ENCODE assay signal across 12 cellular contexts in genomic region chr6:35948725-35949124, GRCh38. TPM values are rescaled to one million over a fixed set of nuclear protein-coding genes. Genes with fewer than 3 reads are reported as not detected.
DNase-seq lines count a peak whose midpoint lies in the region; ATAC-seq and TF ChIP-seq lines count a peak whose summit lies in the region.
"Had no signal": no experiment of that assay in that cellular context is flagged by ENCODE, and none has a peak within 500 bp of the region (broad histone marks: within the 10 kb centered on the region; RNA-seq: fewer than 3 reads in every experiment).

No MANE protein-coding gene starts in this region.

- H3K4me3 ChIP-seq in MG63 (no peak overlapping the region), WERI-Rb-1 (ENCODE audit: low read depth, low read length) (no peak overlapping the region), heart right ventricle (no peak overlapping the region)
- H3K4me3 ChIP-seq: colonic mucosa, vagina had no signal

- H3K27me3 Mint-ChIP-seq in effector memory CD8-positive, alpha-beta T cell: peaks cover 0 to 1% of the 10 kb centered on the region in 2 donors

- H3K36me3 Mint-ChIP-seq in effector memory CD8-positive, alpha-beta T cell (ENCODE audit: insufficient read depth): no peaks in the 10 kb centered on the region
- H3K36me3 Mint-ChIP-seq: memory B cell had no signal

- no peaks in the 10 kb centered on the region for H3K4me1 Mint-ChIP-seq in effector memory CD8-positive, alpha-beta T cell (ENCODE audit: low read depth in 2 of 2)
- H3K4me1 Mint-ChIP-seq: memory B cell had no signal

- no peak overlapping the region for H3K27ac ChIP-seq in WERI-Rb-1
- no peak overlapping the region for H3K27ac ChIP-seq in heart right ventricle
- H3K27ac ChIP-seq: colonic mucosa, vagina had no signal

- intact Hi-C loops in heart right ventricle (cut with DNase I): no loop called here

- H3K36me3 ChIP-seq in MG63: no peaks in the 10 kb centered on the region
- H3K36me3 ChIP-seq in WERI-Rb-1: no peaks in the 10 kb centered on the region
- H3K36me3 ChIP-seq in heart right ventricle: no peaks in the 10 kb centered on the region
- H3K36me3 ChIP-seq: colonic mucosa, vagina had no signal

- H3K9me3 ChIP-seq in MG63 (no peaks in the 10 kb centered on the region), WERI-Rb-1 (ENCODE audit: severe bottlenecking) (no peaks in the 10 kb centered on the region), heart right ventricle (no peaks in the 10 kb centered on the region)
- H3K9me3 ChIP-seq: colonic mucosa, vagina had no signal

- WGBS in heart right ventricle, 2 donors: 93 to 96% methylated on average over 1 of the region's 1 CpG

- H3K27me3 ChIP-seq in MG63 (no peaks in the 10 kb centered on the region), WERI-Rb-1 (ENCODE audit: insufficient read depth, low read depth, severe bottlenecking) (no peaks in the 10 kb centered on the region), heart right ventricle (no peaks in the 10 kb centered on the region)
- H3K27me3 ChIP-seq: colonic mucosa, vagina had no signal

- no peak overlapping the region for H3K4me3 Mint-ChIP-seq in effector memory CD8-positive, alpha-beta T cell
- H3K4me3 Mint-ChIP-seq: memory B cell had no signal

- DNase-seq in ELF-1 (ENCODE audit: low read depth, low spot score) (peak; percentile 56), MG63 (peak; percentile 13), WERI-Rb-1 (peak; percentile 84), left lobe of liver (ENCODE audit: low spot score) (no peak), NCI-H2196 treated with DMSO at 0.1 percent for 48 hours (lab: John Stamatoyannopoulos, UW; ENCODE audit: unreplicated experiment) (no peak), heart right ventricle (no peak)
- no peak for DNase-seq in effector memory CD8-positive, alpha-beta T cell
- DNase-seq: colonic mucosa, NCI-H2081 had no signal

- H3K4me1 ChIP-seq in heart right ventricle: peaks cover 0 to 10% (median 0%) of the 10 kb centered on the region in 9 donors
- H3K4me1 ChIP-seq: colonic mucosa, vagina had no signal

- ATAC-seq in left lobe of liver: peak; percentile 74
- ATAC-seq in effector memory CD8-positive, alpha-beta T cell (replicated peaks): no peak
- ATAC-seq in GM21619 (IDR thresholded peaks at IDR 0.05; ENCODE audit: unreplicated experiment): no peak
- no peak for ATAC-seq in heart right ventricle

- TF ChIP-seq CTCF in WERI-Rb-1 (IDR thresholded peaks at IDR 0.05; ENCODE audit: low read depth, low read length): peak; percentile 73
- peak in 1 of 9 donors; percentile 20 for TF ChIP-seq CTCF in heart right ventricle (IDR thresholded peaks at IDR 0.05)

- H3K27ac Mint-ChIP-seq in effector memory CD8-positive, alpha-beta T cell: no peak overlapping the region
- H3K27ac Mint-ChIP-seq: memory B cell had no signal

- H3K9me3 Mint-ChIP-seq in effector memory CD8-positive, alpha-beta T cell: no peaks in the 10 kb centered on the region
- H3K9me3 Mint-ChIP-seq: memory B cell had no signal

RNA-seq across cellular contexts. Expression of gene SRPK1, which starts 27.8 kb away (rescaled TPM):
- 20.7 and 46.6 TPM in 2 replicates for total RNA-seq in MG63 (2014; rRNA removed; shearing (Covaris generic); ENCODE audit: low replicate concordance)
- total RNA-seq in left lobe of liver: 22.9 TPM
- total RNA-seq in heart right ventricle: 10 to 100 TPM; 13.8 to 25.6 (median 17.8) TPM
- 1 to 10 TPM; 6.0 to 6.6 TPM for polyA plus RNA-seq in heart right ventricle

Comparison
In these comparisons a context has a peak if more than half of its experiments do, and no peak if none do; other contexts are left out.
1. DNase-seq: peak in ELF-1 (single experiment), MG63 (single experiment) and WERI-Rb-1 (single experiment); none in left lobe of liver (single experiment), effector memory CD8-positive, alpha-beta T cell (0 of 3), NCI-H2196 treated with DMSO at 0.1 percent for 48 hours (single experiment) and heart right ventricle (0 of 2).